In the genomic region with DNA sequence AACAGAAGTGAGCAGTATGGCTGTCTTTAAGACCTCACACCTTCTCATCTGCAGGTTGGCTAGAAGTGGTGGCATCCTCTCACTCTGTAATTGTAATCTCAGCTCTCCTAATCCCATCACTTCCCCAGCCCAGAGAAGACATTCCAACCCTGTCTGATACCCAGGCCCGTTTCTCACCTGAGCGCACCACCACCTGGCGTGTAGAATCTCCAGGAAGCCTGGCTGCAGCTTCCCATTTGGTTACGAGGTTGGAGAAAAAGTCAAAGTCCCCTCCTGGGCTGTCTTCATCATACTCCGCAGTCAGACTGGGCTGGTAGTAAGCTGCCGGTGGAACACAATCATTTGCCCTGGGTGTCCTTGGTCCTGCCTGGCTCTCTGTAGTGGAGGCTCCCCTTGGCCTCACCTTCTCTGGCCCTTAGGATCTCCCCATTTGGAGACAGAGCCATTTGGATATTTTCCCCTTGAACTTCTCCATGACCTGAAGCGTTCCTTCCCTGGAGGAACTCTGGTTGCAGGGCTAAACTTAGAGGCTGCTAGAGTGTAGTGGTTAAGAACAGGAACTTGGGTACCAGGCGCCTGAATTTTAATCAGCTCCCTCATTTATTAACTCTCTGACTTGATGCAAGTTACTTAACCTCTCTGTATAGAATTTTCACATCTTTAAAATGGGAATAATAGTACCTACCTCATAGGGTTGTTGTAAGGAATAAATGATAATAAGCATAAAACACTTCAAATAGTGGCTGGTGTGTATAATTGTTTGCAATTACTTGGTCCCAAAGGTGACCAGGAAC, we compare ENCODE assay signal across 10 cellular contexts. TPM values are rescaled to one million over a fixed set of nuclear protein-coding genes. Genes with fewer than 3 reads are reported as not detected.
A peak's percentile ranks its signal among the peaks of the same experiment; 100 is the strongest.
DNase-seq lines count a peak whose midpoint lies in the region; ATAC-seq, FAIRE-seq and TF ChIP-seq lines count a peak whose summit lies in the region.
"Had no signal": no experiment of that assay in that cellular context is flagged by ENCODE, and none has a peak within 500 bp of the region (broad histone marks: within the 10 kb centered on the region; RNA-seq: fewer than 3 reads in every experiment).

No MANE protein-coding gene starts in this region.

- no peaks in the 10 kb centered on the region for H4K20me1 ChIP-seq in HCT116 (ENCODE audit: insufficient read depth)

- no peaks in the 10 kb centered on the region for H3K9me3 ChIP-seq in A549
- H3K9me3 ChIP-seq in HCT116 (ENCODE audit: control insufficient read depth in 1 of 2, insufficient read depth in 1 of 2, low read depth in 1 of 2, low read length in 2 of 2): no peaks in the 10 kb centered on the region

- RAD21 ChIA-PET in HCT116 (lab: Charles Lee; ENCODE audit: low non-redundant PET in 1 of 2, low total read pairs in 2 of 2, uncharacterized antibody in 2 of 2, unreplicated experiment in 2 of 2): interaction anchor here in 1 of 2 experiments (1.0 kb wide), 1 partner anchor 9 kb away, joined by 3 read pairs; no protein-coding TSS in a partner anchor

- no peaks in the 10 kb centered on the region for H3K27me3 Mint-ChIP-seq in mesothelial cell of epicardium (ENCODE audit: low read depth)

- H3K27ac ChIP-seq in A549 (peak overlapping the region in 1 of 2 experiments; percentile 98; a peak in 2 of 6 replicates), HCT116 (ENCODE audit: low read depth, low read length) (peak overlapping the region; percentile 96; the same call in 1 of the 2 replicates)

- no peak for TF ChIP-seq CTCF in A549 (IDR thresholded peaks at IDR 0.05)
- no peak for TF ChIP-seq CTCF in HCT116 (IDR thresholded peaks at IDR 0.05 in 2 of 3, conservative IDR thresholded peaks at IDR 0.05 in 1 of 3; ENCODE audit: borderline replicate concordance in 1 of 3, insufficient read depth in 1 of 3, low read depth in 2 of 3, low read length in 2 of 3)
- no peak for TF ChIP-seq CTCF in mesothelial cell of epicardium (IDR thresholded peaks at IDR 0.05; ENCODE audit: unreplicated experiment)

- peak overlapping the region; percentile 98 to 100 for H3K27ac Mint-ChIP-seq in activated naive CD4-positive, alpha-beta T cell treated with anti-CD3 and anti-CD28 coated beads, Interleukin-2, amount 50 U/mL, for 72 hours
- H3K27ac Mint-ChIP-seq in mesothelial cell of epicardium: no peak overlapping the region

- H3K36me3 Mint-ChIP-seq in activated naive CD4-positive, alpha-beta T cell treated with anti-CD3 and anti-CD28 coated beads, Interleukin-2, amount 50 U/mL, for 72 hours: peaks cover 30 to 54% of the 10 kb centered on the region in 2 donors
- H3K36me3 Mint-ChIP-seq in mesothelial cell of epicardium: peaks cover 23% of the 10 kb centered on the region

- H3K9me2 ChIP-seq in HCT116 (ENCODE audit: insufficient read depth): no peaks in the 10 kb centered on the region

- H3K4me2 ChIP-seq in A549: peak overlapping the region; percentile 84
- H3K4me2 ChIP-seq in HCT116 (ENCODE audit: low read length): peak overlapping the region; percentile 94

- peaks cover 12 to 29% of the 10 kb centered on the region in 2 experiments; a peak in 3 of 4 replicates for H3K36me3 ChIP-seq in HCT116 (ENCODE audit: control insufficient read depth in 1 of 2, insufficient read depth in 2 of 2, low read length in 2 of 2)

- H3K4me3 ChIP-seq in A549: no peak overlapping the region
- peak overlapping the region; percentile 76 to 94 for H3K4me3 ChIP-seq in HCT116 (replicated peaks in 1 of 2; ENCODE audit: low read depth in 1 of 2, low read length in 2 of 2)

- TF ChIP-seq RAD21 in A549 (conservative IDR thresholded peaks at IDR 0.05 in 1 of 2, IDR thresholded peaks at IDR 0.05 in 1 of 2) (no peak), HCT116 (IDR thresholded peaks at IDR 0.05; ENCODE audit: low read depth) (no peak)

- no peak for FAIRE-seq in A549 (lab: Jason Lieb, UNC)

- H3K4me1 ChIP-seq in A549 (peaks cover 6% of the 10 kb centered on the region), HCT116 (ENCODE audit: control insufficient read depth in 1 of 2, insufficient read depth in 2 of 2, low read length in 2 of 2) (peaks cover 5 to 17% of the 10 kb centered on the region in 2 experiments; a peak in 3 of 4 replicates)

- H3K27me3 ChIP-seq in HCT116 (ENCODE audit: insufficient read depth, low read length): no peaks in the 10 kb centered on the region

- peaks cover 17% of the 10 kb centered on the region for H3K4me1 Mint-ChIP-seq in mesothelial cell of epicardium

- no peak overlapping the region for H2AFZ ChIP-seq in HCT116 (ENCODE audit: low read depth, low read length, poor library complexity, severe bottlenecking)

- CTCF ChIA-PET in A549 (lab: Yijun Ruan, JAX) (interaction anchor here (1.0 to 4.9 kb wide), 7 partner anchors 9 to 133 kb away, joined by 3 to 41 read pairs (median 4); partner anchors contain the start of genes ADCY4 and CIDEB), HCT116 (lab: Charles Lee) (interaction anchor here (1.4 to 3.6 kb wide), 4 partner anchors 9 to 199 kb away, joined by 5 to 42 read pairs (median 10); partner anchors contain the start of genes CIDEB and TINF2)

- BruUV-seq in HCT116 (replicated peaks; lab: Mats Ljungman, UMichigan): no TSS peak

- ATAC-seq in A549 (no peak), HCT116 (no peak), HG03159 (IDR thresholded peaks at IDR 0.05; ENCODE audit: unreplicated experiment) (no peak)
- no peak for ATAC-seq in activated naive CD4-positive, alpha-beta T cell treated with anti-CD3 and anti-CD28 coated beads, Interleukin-2, amount 50 U/mL, for 72 hours

- DNase-seq in A549 (ENCODE audit: low read depth in 1 of 2, low spot score in 1 of 2): no peak
- DNase-seq in HCT116 (ENCODE audit: low read depth, low spot score): no peak
- DNase-seq in activated naive CD4-positive, alpha-beta T cell treated with anti-CD3 and anti-CD28 coated beads, Interleukin-2, amount 50 U/mL, for 72 hours (ENCODE audit: low spot score in 2 of 2): no peak
- DNase-seq in mesothelial cell of epicardium (ENCODE audit: low spot score in 2 of 2, unreplicated experiment in 2 of 2): no peak
- DNase-seq in NOMO-1 treated with DMSO at 0.1 percent for 48 hours (lab: John Stamatoyannopoulos, UW; ENCODE audit: unreplicated experiment): no peak
- no peak for DNase-seq in C1 segment of cervical spinal cord (lab: John Stamatoyannopoulos, UW)
- DNase-seq in iPS-NIHi11 (ENCODE audit: low spot score): no peak
- DNase-seq: caudate nucleus, NCI-H510A treated with DMSO at 0.1 percent for 48 hours had no signal

- TF ChIP-seq EP300 in A549 (IDR thresholded peaks at IDR 0.05): no peak

- H3K9me3 Mint-ChIP-seq in activated naive CD4-positive, alpha-beta T cell treated with anti-CD3 and anti-CD28 coated beads, Interleukin-2, amount 50 U/mL, for 72 hours: no peaks in the 10 kb centered on the region
- H3K9me3 Mint-ChIP-seq in mesothelial cell of epicardium: peaks cover 4% of the 10 kb centered on the region

- H3K79me2 ChIP-seq in HCT116 (ENCODE audit: insufficient read depth, low read length): peaks cover 26% of the 10 kb centered on the region

- intact Hi-C loops in HCT116 (cut with micrococcal nuclease): no loop called here

- H3K4me3 Mint-ChIP-seq in mesothelial cell of epicardium: peak overlapping the region; percentile 88

- TF ChIP-seq POLR2A in A549 (IDR thresholded peaks at IDR 0.05; ENCODE audit: low read length) (no peak), HCT116 (IDR thresholded peaks at IDR 0.05; ENCODE audit: borderline replicate concordance, extremely low read depth, insufficient read depth, insufficient read length) (no peak)

- H3K9ac ChIP-seq in HCT116 (ENCODE audit: low read length): peak overlapping the region; percentile 88

- POLR2A ChIA-PET in A549 (lab: Yijun Ruan, JAX): interaction anchor here (0.9 kb wide), 1 partner anchor 170 kb away, joined by 3 read pairs; the partner anchor contains the start of gene RABGGTA
- POLR2A ChIA-PET in HCT116 (lab: Charles Lee): interaction anchor here (3.2 kb wide), 1 partner anchor 10 kb away, joined by 31 read pairs; the partner anchor contains the start of genes CBLN3 and KHNYN

- WGBS in A549 (ENCODE audit: missing lambda C conversion rate): 93% methylated on average over 7 of the region's 8 CpGs

RNA-seq across cellular contexts. Expression of gene SDR39U1, which starts 1.8 kb away (rescaled TPM):
- 57.3 and 64.4 TPM in 2 replicates for polyA plus RNA-seq in A549 (2011; rRNA removed)
- 69.0 and 79.4 TPM in 2 replicates for polyA plus RNA-seq in A549 (2012; cell fraction: cytosol; rRNA removed)
- 230 and 267 TPM in 2 replicates for polyA plus RNA-seq in A549 (2012; cell fraction: nucleus; rRNA removed)
- 48.1 to 61.1 TPM (median 57.6 TPM) in 3 replicates for polyA plus RNA-seq in A549 (2017; fragmentation: RNase III; extraction: RNeasy Plus Mini Kit Qiagen cat#74134 plus additional on column Dnase treatment)
- polyA minus RNA-seq in A549 (2011; rRNA and poly(A)+ RNA removed): 20.6 and 25.7 TPM in 2 replicates
- total RNA-seq in HCT116 (2021; ENCODE audit: unreplicated experiment): 61.8 TPM
- polyA plus RNA-seq in HCT116 (2012): 70.6 and 72.0 TPM in 2 replicates
- 10 to 100 TPM; 50.6 to 72.3 TPM for total RNA-seq in activated naive CD4-positive, alpha-beta T cell treated with anti-CD3 and anti-CD28 coated beads, Interleukin-2, amount 50 U/mL, for 72 hours
- 56.7 to 69.3 TPM (median 64.2 TPM) in 3 replicates for total RNA-seq in mesothelial cell of epicardium

RNA-seq across cellular contexts. Expression of gene KHNYN, which starts 11.0 kb away (rescaled TPM):
- polyA plus RNA-seq in A549 (2011; rRNA removed) (19.0 and 25.0 TPM in 2 replicates), A549 (2017; fragmentation: RNase III; extraction: RNeasy Plus Mini Kit Qiagen cat#74134 plus additional on column Dnase treatment) (23.5 to 26.4 TPM (median 25.2 TPM) in 3 replicates)
- polyA plus RNA-seq in A549 (2012; cell fraction: cytosol; rRNA removed): 9.0 and 12.7 TPM in 2 replicates
- polyA plus RNA-seq in A549 (2012; cell fraction: nucleus; rRNA removed): 23.7 and 26.2 TPM in 2 replicates
- polyA minus RNA-seq in A549 (2011; rRNA and poly(A)+ RNA removed): 33.6 and 37.6 TPM in 2 replicates
- total RNA-seq in HCT116 (2021; ENCODE audit: unreplicated experiment) (50.1 TPM), mesothelial cell of epicardium (89.2 to 92.2 TPM (median 89.3 TPM) in 3 replicates)
- polyA plus RNA-seq in HCT116 (2012): 41.0 and 42.0 TPM in 2 replicates
- 10 to 100 TPM; 70.1 to 70.6 TPM for total RNA-seq in activated naive CD4-positive, alpha-beta T cell treated with anti-CD3 and anti-CD28 coated beads, Interleukin-2, amount 50 U/mL, for 72 hours

RNA-seq across cellular contexts. Expression of gene CBLN3, which starts 11.3 kb away (rescaled TPM):
- polyA plus RNA-seq in A549 (2011; rRNA removed) (1.3 and 1.6 TPM in 2 replicates), A549 (2017; fragmentation: RNase III; extraction: RNeasy Plus Mini Kit Qiagen cat#74134 plus additional on column Dnase treatment) (1.1 to 1.5 TPM (median 1.4 TPM) in 3 replicates)
- polyA plus RNA-seq in A549 (2012; cell fraction: cytosol; rRNA removed): 0.77 and 0.88 TPM in 2 replicates
- 1.4 and 2.1 TPM in 2 replicates for polyA plus RNA-seq in A549 (2012; cell fraction: nucleus; rRNA removed)
- polyA minus RNA-seq in A549 (2011; rRNA and poly(A)+ RNA removed): 0.97 and 1.1 TPM in 2 replicates
- total RNA-seq in HCT116 (2021; ENCODE audit: unreplicated experiment) (2.0 TPM), mesothelial cell of epicardium (3.9 to 5.5 TPM (median 4.8 TPM) in 3 replicates)
- polyA plus RNA-seq in HCT116 (2012): 1.0 and 1.4 TPM in 2 replicates
- 10 to 100 TPM in 1 of 2 donors, 1 to 10 TPM in 1; 6.5 to 20.1 TPM for total RNA-seq in activated naive CD4-positive, alpha-beta T cell treated with anti-CD3 and anti-CD28 coated beads, Interleukin-2, amount 50 U/mL, for 72 hours

RNA-seq across cellular contexts. Expression of gene NYNRIN, which starts 42.0 kb away (rescaled TPM):
- polyA plus RNA-seq in A549 (2011; rRNA removed) (0.44 and 0.60 TPM in 2 replicates), A549 (2017; fragmentation: RNase III; extraction: RNeasy Plus Mini Kit Qiagen cat#74134 plus additional on column Dnase treatment) (0.17 to 0.29 TPM (median 0.19 TPM) in 3 replicates)
- polyA plus RNA-seq in A549 (2012; cell fraction: cytosol; rRNA removed): 0.08 and 0.16 TPM in 2 replicates
- 0.26 and 0.35 TPM in 2 replicates for polyA plus RNA-seq in A549 (2012; cell fraction: nucleus; rRNA removed)
- 0.92 and 1.2 TPM in 2 replicates for polyA minus RNA-seq in A549 (2011; rRNA and poly(A)+ RNA removed)
- total RNA-seq in HCT116 (2021; ENCODE audit: unreplicated experiment) (0.27 TPM), mesothelial cell of epicardium (171 to 173 TPM (median 173 TPM) in 3 replicates)
- polyA plus RNA-seq in HCT116 (2012): 0.05 and 0.13 TPM in 2 replicates
- total RNA-seq in activated naive CD4-positive, alpha-beta T cell treated with anti-CD3 and anti-CD28 coated beads, Interleukin-2, amount 50 U/mL, for 72 hours: under 1 TPM; 0.02 to 0.14 TPM
